1 cellular context compared by ENCODE assay signal in the genomic region with DNA sequence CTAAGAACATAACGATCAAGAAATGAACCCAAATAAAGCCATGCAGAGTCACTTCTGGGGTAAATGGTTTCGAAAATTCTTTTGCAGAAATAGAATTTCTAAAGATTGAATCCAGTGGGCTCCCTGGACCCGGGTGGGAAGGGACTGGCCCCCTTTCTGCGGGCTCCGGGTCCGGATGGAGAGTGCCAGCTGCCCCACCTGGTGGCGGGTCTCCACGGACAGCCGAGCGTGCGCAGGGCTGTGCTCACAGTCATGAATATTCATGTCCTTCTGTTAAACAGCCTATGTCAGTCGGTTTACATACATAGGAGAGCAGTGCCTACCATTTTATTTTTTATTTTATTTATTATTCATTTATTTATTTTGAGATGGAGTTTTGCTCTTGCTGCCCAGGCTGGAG.
TF ChIP-seq lines count a peak whose summit lies in the region.

No MANE protein-coding gene starts in this region.

TF ChIP-seq in K562, 482 proteins besides CTCF, POLR2A, EP300 and RAD21 (continued from another document and continues in another):
- TF ChIP-seq, protein P1, sequence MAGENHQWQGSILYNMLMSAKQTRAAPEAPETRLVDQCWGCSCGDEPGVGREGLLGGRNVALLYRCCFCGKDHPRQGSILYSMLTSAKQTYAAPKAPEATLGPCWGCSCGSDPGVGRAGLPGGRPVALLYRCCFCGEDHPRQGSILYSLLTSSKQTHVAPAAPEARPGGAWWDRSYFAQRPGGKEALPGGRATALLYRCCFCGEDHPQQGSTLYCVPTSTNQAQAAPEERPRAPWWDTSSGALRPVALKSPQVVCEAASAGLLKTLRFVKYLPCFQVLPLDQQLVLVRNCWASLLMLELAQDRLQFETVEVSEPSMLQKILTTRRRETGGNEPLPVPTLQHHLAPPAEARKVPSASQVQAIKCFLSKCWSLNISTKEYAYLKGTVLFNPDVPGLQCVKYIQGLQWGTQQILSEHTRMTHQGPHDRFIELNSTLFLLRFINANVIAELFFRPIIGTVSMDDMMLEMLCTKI (IDR thresholded peaks at IDR 0.05; ENCODE audit: partially characterized antibody): no peak
- TF ChIP-seq NRF1 (conservative IDR thresholded peaks at IDR 0.05 in 1 of 2, IDR thresholded peaks at IDR 0.05 in 1 of 2) (peak; percentile 91 to 92), NFE2L1 (tag; IDR thresholded peaks at IDR 0.05; ENCODE audit: borderline replicate concordance, low read depth) (no peak), SRSF9 (IDR thresholded peaks at IDR 0.05; ENCODE audit: borderline replicate concordance, low read depth, low read length) (no peak), ZNF324 (CRISPR knock-in tag; IDR thresholded peaks at IDR 0.05) (no peak), FOXK1 (CRISPR knock-in tag; IDR thresholded peaks at IDR 0.05; ENCODE audit: borderline replicate concordance) (no peak), KHSRP (IDR thresholded peaks at IDR 0.05) (no peak), ZNF184 (CRISPR knock-in tag; IDR thresholded peaks at IDR 0.05) (no peak), SIN3B (IDR thresholded peaks at IDR 0.05; ENCODE audit: low read depth) (no peak), KLF16 (IDR thresholded peaks at IDR 0.05) (0 out of 2 replicates have a peak, but pooled peaks have one; percentile 8), ZNF507 (tag; conservative IDR thresholded peaks at IDR 0.05) (no peak), ATF1 (CRISPR knock-in tag; IDR thresholded peaks at IDR 0.05) (no peak), ATF1 (tag; IDR thresholded peaks at IDR 0.05) (no peak), ILK (tag; IDR thresholded peaks at IDR 0.05; ENCODE audit: borderline replicate concordance, low read depth) (no peak), POLR3G (IDR thresholded peaks at IDR 0.05; ENCODE audit: extremely low read depth, insufficient read length, insufficient replicate concordance) (no peak), NFRKB (IDR thresholded peaks at IDR 0.05; ENCODE audit: low read depth) (no peak), SREBF2 (CRISPR knock-in tag; IDR thresholded peaks at IDR 0.05) (no peak), TFAM (CRISPR knock-in tag; conservative IDR thresholded peaks at IDR 0.05) (no peak), TEAD4 (IDR thresholded peaks at IDR 0.05; ENCODE audit: low read length) (no peak), TEAD4 (CRISPR knock-in tag; IDR thresholded peaks at IDR 0.05; ENCODE audit: borderline replicate concordance) (no peak), PML (IDR thresholded peaks at IDR 0.05; ENCODE audit: low read length) (no peak), BHLHE40 (IDR thresholded peaks at IDR 0.05; ENCODE audit: low read length) (peak; percentile 37; the same call in 1 of the 2 replicates), NONO (IDR thresholded peaks at IDR 0.05; ENCODE audit: low read depth in 2 of 2, low read length in 1 of 2) (no peak), U2AF2 (optimal IDR thresholded peaks at IDR 0.05; ENCODE audit: low read depth, low read length) (no peak), KLF10 (CRISPR knock-in tag; IDR thresholded peaks at IDR 0.05) (no peak), MIER1 (IDR thresholded peaks at IDR 0.05; ENCODE audit: low read depth) (no peak), TEAD1 (CRISPR knock-in tag; IDR thresholded peaks at IDR 0.05) (no peak), ELF4 (CRISPR knock-in tag; IDR thresholded peaks at IDR 0.05) (no peak), PCBP1 (IDR thresholded peaks at IDR 0.05; ENCODE audit: low read depth, low read length, poor library complexity, severe bottlenecking) (no peak), RBM17 (IDR thresholded peaks at IDR 0.05; ENCODE audit: borderline replicate concordance, low read depth, low read length) (no peak), ZNF584 (CRISPR knock-in tag; IDR thresholded peaks at IDR 0.05; ENCODE audit: low read depth) (no peak), SMC3 (conservative IDR thresholded peaks at IDR 0.05; ENCODE audit: insufficient read depth, low read depth, low read length) (peak; percentile 45)
- TF ChIP-seq, protein P2, sequence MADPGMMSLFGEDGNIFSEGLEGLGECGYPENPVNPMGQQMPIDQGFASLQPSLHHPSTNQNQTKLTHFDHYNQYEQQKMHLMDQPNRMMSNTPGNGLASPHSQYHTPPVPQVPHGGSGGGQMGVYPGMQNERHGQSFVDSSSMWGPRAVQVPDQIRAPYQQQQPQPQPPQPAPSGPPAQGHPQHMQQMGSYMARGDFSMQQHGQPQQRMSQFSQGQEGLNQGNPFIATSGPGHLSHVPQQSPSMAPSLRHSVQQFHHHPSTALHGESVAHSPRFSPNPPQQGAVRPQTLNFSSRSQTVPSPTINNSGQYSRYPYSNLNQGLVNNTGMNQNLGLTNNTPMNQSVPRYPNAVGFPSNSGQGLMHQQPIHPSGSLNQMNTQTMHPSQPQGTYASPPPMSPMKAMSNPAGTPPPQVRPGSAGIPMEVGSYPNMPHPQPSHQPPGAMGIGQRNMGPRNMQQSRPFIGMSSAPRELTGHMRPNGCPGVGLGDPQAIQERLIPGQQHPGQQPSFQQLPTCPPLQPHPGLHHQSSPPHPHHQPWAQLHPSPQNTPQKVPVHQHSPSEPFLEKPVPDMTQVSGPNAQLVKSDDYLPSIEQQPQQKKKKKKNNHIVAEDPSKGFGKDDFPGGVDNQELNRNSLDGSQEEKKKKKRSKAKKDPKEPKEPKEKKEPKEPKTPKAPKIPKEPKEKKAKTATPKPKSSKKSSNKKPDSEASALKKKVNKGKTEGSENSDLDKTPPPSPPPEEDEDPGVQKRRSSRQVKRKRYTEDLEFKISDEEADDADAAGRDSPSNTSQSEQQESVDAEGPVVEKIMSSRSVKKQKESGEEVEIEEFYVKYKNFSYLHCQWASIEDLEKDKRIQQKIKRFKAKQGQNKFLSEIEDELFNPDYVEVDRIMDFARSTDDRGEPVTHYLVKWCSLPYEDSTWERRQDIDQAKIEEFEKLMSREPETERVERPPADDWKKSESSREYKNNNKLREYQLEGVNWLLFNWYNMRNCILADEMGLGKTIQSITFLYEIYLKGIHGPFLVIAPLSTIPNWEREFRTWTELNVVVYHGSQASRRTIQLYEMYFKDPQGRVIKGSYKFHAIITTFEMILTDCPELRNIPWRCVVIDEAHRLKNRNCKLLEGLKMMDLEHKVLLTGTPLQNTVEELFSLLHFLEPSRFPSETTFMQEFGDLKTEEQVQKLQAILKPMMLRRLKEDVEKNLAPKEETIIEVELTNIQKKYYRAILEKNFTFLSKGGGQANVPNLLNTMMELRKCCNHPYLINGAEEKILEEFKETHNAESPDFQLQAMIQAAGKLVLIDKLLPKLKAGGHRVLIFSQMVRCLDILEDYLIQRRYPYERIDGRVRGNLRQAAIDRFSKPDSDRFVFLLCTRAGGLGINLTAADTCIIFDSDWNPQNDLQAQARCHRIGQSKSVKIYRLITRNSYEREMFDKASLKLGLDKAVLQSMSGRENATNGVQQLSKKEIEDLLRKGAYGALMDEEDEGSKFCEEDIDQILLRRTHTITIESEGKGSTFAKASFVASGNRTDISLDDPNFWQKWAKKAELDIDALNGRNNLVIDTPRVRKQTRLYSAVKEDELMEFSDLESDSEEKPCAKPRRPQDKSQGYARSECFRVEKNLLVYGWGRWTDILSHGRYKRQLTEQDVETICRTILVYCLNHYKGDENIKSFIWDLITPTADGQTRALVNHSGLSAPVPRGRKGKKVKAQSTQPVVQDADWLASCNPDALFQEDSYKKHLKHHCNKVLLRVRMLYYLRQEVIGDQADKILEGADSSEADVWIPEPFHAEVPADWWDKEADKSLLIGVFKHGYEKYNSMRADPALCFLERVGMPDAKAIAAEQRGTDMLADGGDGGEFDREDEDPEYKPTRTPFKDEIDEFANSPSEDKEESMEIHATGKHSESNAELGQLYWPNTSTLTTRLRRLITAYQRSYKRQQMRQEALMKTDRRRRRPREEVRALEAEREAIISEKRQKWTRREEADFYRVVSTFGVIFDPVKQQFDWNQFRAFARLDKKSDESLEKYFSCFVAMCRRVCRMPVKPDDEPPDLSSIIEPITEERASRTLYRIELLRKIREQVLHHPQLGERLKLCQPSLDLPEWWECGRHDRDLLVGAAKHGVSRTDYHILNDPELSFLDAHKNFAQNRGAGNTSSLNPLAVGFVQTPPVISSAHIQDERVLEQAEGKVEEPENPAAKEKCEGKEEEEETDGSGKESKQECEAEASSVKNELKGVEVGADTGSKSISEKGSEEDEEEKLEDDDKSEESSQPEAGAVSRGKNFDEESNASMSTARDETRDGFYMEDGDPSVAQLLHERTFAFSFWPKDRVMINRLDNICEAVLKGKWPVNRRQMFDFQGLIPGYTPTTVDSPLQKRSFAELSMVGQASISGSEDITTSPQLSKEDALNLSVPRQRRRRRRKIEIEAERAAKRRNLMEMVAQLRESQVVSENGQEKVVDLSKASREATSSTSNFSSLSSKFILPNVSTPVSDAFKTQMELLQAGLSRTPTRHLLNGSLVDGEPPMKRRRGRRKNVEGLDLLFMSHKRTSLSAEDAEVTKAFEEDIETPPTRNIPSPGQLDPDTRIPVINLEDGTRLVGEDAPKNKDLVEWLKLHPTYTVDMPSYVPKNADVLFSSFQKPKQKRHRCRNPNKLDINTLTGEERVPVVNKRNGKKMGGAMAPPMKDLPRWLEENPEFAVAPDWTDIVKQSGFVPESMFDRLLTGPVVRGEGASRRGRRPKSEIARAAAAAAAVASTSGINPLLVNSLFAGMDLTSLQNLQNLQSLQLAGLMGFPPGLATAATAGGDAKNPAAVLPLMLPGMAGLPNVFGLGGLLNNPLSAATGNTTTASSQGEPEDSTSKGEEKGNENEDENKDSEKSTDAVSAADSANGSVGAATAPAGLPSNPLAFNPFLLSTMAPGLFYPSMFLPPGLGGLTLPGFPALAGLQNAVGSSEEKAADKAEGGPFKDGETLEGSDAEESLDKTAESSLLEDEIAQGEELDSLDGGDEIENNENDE (IDR thresholded peaks at IDR 0.05; ENCODE audit: low read depth, low read length): no peak
- TF ChIP-seq, protein P3, sequence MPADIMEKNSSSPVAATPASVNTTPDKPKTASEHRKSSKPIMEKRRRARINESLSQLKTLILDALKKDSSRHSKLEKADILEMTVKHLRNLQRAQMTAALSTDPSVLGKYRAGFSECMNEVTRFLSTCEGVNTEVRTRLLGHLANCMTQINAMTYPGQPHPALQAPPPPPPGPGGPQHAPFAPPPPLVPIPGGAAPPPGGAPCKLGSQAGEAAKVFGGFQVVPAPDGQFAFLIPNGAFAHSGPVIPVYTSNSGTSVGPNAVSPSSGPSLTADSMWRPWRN (IDR thresholded peaks at IDR 0.05; ENCODE audit: low read depth): no peak
- TF ChIP-seq, protein P4, sequence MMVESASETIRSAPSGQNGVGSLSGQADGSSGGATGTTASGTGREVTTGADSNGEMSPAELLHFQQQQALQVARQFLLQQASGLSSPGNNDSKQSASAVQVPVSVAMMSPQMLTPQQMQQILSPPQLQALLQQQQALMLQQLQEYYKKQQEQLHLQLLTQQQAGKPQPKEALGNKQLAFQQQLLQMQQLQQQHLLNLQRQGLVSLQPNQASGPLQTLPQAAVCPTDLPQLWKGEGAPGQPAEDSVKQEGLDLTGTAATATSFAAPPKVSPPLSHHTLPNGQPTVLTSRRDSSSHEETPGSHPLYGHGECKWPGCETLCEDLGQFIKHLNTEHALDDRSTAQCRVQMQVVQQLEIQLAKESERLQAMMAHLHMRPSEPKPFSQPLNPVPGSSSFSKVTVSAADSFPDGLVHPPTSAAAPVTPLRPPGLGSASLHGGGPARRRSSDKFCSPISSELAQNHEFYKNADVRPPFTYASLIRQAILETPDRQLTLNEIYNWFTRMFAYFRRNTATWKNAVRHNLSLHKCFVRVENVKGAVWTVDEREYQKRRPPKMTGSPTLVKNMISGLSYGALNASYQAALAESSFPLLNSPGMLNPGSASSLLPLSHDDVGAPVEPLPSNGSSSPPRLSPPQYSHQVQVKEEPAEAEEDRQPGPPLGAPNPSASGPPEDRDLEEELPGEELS (CRISPR knock-in tag; IDR thresholded peaks at IDR 0.05; ENCODE audit: borderline replicate concordance): no peak
- TF ChIP-seq, protein P5, sequence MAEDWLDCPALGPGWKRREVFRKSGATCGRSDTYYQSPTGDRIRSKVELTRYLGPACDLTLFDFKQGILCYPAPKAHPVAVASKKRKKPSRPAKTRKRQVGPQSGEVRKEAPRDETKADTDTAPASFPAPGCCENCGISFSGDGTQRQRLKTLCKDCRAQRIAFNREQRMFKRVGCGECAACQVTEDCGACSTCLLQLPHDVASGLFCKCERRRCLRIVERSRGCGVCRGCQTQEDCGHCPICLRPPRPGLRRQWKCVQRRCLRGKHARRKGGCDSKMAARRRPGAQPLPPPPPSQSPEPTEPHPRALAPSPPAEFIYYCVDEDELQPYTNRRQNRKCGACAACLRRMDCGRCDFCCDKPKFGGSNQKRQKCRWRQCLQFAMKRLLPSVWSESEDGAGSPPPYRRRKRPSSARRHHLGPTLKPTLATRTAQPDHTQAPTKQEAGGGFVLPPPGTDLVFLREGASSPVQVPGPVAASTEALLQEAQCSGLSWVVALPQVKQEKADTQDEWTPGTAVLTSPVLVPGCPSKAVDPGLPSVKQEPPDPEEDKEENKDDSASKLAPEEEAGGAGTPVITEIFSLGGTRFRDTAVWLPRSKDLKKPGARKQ (CRISPR knock-in tag; IDR thresholded peaks at IDR 0.05): no peak
- TF ChIP-seq, protein P6, sequence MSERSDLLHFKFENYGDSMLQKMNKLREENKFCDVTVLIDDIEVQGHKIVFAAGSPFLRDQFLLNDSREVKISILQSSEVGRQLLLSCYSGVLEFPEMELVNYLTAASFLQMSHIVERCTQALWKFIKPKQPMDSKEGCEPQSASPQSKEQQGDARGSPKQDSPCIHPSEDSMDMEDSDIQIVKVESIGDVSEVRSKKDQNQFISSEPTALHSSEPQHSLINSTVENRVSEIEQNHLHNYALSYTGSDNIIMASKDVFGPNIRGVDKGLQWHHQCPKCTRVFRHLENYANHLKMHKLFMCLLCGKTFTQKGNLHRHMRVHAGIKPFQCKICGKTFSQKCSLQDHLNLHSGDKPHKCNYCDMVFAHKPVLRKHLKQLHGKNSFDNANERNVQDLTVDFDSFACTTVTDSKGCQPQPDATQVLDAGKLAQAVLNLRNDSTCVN (CRISPR knock-in tag; IDR thresholded peaks at IDR 0.05): no peak
- TF ChIP-seq, protein P7, sequence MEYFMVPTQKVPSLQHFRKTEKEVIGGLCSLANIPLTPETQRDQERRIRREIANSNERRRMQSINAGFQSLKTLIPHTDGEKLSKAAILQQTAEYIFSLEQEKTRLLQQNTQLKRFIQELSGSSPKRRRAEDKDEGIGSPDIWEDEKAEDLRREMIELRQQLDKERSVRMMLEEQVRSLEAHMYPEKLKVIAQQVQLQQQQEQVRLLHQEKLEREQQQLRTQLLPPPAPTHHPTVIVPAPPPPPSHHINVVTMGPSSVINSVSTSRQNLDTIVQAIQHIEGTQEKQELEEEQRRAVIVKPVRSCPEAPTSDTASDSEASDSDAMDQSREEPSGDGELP (CRISPR knock-in tag; IDR thresholded peaks at IDR 0.05; ENCODE audit: borderline replicate concordance): peak; percentile 84
